In genomic region chr6:122790740-122791679, GRCh38 we compare ENCODE assay signal across 9 cellular contexts. TPM values are rescaled to one million over a fixed set of nuclear protein-coding genes. Genes with fewer than 3 reads are reported as not detected.
A peak's percentile ranks its signal among the peaks of the same experiment; 100 is the strongest.
DNase-seq lines count a peak whose midpoint lies in the region; ATAC-seq and TF ChIP-seq lines count a peak whose summit lies in the region.
"Had no signal": no experiment of that assay in that cellular context is flagged by ENCODE, and none has a peak within 500 bp of the region (broad histone marks: within the 10 kb centered on the region; RNA-seq: fewer than 3 reads in every experiment).

No MANE protein-coding gene starts in this region.

- H3K27me3 Mint-ChIP-seq in WTC11 (ENCODE audit: low read depth), result peaks cover 47% of the 10 kb centered on the region

- peak; percentile 46 for DNase-seq in DMS53 (lab: John Stamatoyannopoulos, UW)
- DNase-seq in DMS53 treated with DMSO at 0.1 percent for 48 hours (lab: John Stamatoyannopoulos, UW; ENCODE audit: unreplicated experiment), result no peak
- no peak for DNase-seq in WTC11 (ENCODE audit: low spot score)
- DNase-seq in ureter (ENCODE audit: low spot score), result no peak
- DNase-seq: 8988T had no signal

- POLR2A ChIA-PET in WTC11 (lab: Charles Lee), result no interaction called here

- H3K9ac ChIP-seq in iPS-20b (ENCODE audit: low read depth, low read length) (peak overlapping the region; percentile 76; the same call in 1 of the 2 replicates), skeletal muscle tissue (ENCODE audit: low read depth in 1 of 3, low read length in 3 of 3) (peak overlapping the region; percentile 85 to 98 (median 95))

- peaks cover 55% of the 10 kb centered on the region for H3K4me1 Mint-ChIP-seq in WTC11

- no peaks in the 10 kb centered on the region for H3K9me3 Mint-ChIP-seq in WTC11

- CTCF ChIA-PET in WTC11 (lab: Charles Lee), result interaction anchor here (1.2 to 1.3 kb wide), 2 partner anchors 22 to 48 kb away, joined by 3 to 4 read pairs; no protein-coding TSS in a partner anchor

- TF ChIP-seq CTCF in WTC11 (IDR thresholded peaks at IDR 0.05), result no peak

- H3K27ac ChIP-seq in iPS-20b (ENCODE audit: low read length), result no peak overlapping the region
- peak overlapping the region; percentile 94 for H3K27ac ChIP-seq in skeletal muscle tissue (ENCODE audit: low read depth, low read length)

- peaks cover 35% of the 10 kb centered on the region for H3K27me3 ChIP-seq in iPS-20b (ENCODE audit: insufficient read depth, low read length)
- H3K27me3 ChIP-seq in skeletal muscle tissue (ENCODE audit: control insufficient read depth in 3 of 3, insufficient read depth in 3 of 3, low read length in 3 of 3), result no peaks in the 10 kb centered on the region

- ATAC-seq in WTC11 (no peak), GM19463 (IDR thresholded peaks at IDR 0.05; ENCODE audit: unreplicated experiment) (no peak), HG02798 (IDR thresholded peaks at IDR 0.05; ENCODE audit: poor library complexity, unreplicated experiment) (no peak)

- H3K36me3 ChIP-seq in iPS-20b (ENCODE audit: insufficient read depth, low read depth, low read length) (no peaks in the 10 kb centered on the region), skeletal muscle tissue (ENCODE audit: control insufficient read depth in 3 of 3, insufficient read depth in 3 of 3, low read length in 3 of 3) (no peaks in the 10 kb centered on the region)

- H3K4me3 ChIP-seq in iPS-20b (ENCODE audit: low read length) (peak overlapping the region; percentile 82), skeletal muscle tissue (ENCODE audit: low read length in 3 of 3) (peak overlapping the region; percentile 76 to 95 (median 95))

- no peaks in the 10 kb centered on the region for H3K9me3 ChIP-seq in iPS-20b (ENCODE audit: insufficient read depth, low read depth, low read length)
- H3K9me3 ChIP-seq in skeletal muscle tissue (ENCODE audit: control insufficient read depth in 3 of 3, low read length in 3 of 3), result no peaks in the 10 kb centered on the region

- peaks cover 29% of the 10 kb centered on the region; the same call in 1 of the 2 replicates for H3K4me1 ChIP-seq in iPS-20b (ENCODE audit: insufficient read depth, low read length)
- H3K4me1 ChIP-seq in skeletal muscle tissue (ENCODE audit: control insufficient read depth in 3 of 3, insufficient read depth in 3 of 3, low read length in 3 of 3), result peaks cover 12 to 26% (median 18%) of the 10 kb centered on the region in 3 donors

- H3K4me3 Mint-ChIP-seq in WTC11, result peak overlapping the region; percentile 75

- no peaks in the 10 kb centered on the region for H3K36me3 Mint-ChIP-seq in WTC11

- H3K27ac Mint-ChIP-seq in WTC11, result peak overlapping the region; percentile 98; the same call in 1 of the 2 replicates

TF ChIP-seq in WTC11, 78 proteins besides CTCF, POLR2A, EP300 and RAD21:
- TF ChIP-seq GABPB1 (CRISPR knock-in tag; IDR thresholded peaks at IDR 0.05) (peak; percentile 41; the same call in 1 of the 2 replicates), ZNF396 (CRISPR knock-in tag; IDR thresholded peaks at IDR 0.05; ENCODE audit: borderline replicate concordance) (no peak)

RNA-seq across cellular contexts. Expression of gene SMPDL3A, which starts 2.0 kb away (rescaled TPM):
- total RNA-seq in WTC11 (2021) (2.0 to 2.8 TPM (median 2.1 TPM) in 3 replicates), skeletal muscle tissue (11.0 TPM), ureter (18.8 TPM)

RNA-seq across cellular contexts. Expression of gene FABP7, which starts 11.5 kb away (rescaled TPM):
- total RNA-seq in WTC11 (2021), result 5.9 to 7.2 TPM (median 7.0 TPM) in 3 replicates
- total RNA-seq in skeletal muscle tissue, result not detected
- not detected for total RNA-seq in ureter
